In the genomic region with DNA sequence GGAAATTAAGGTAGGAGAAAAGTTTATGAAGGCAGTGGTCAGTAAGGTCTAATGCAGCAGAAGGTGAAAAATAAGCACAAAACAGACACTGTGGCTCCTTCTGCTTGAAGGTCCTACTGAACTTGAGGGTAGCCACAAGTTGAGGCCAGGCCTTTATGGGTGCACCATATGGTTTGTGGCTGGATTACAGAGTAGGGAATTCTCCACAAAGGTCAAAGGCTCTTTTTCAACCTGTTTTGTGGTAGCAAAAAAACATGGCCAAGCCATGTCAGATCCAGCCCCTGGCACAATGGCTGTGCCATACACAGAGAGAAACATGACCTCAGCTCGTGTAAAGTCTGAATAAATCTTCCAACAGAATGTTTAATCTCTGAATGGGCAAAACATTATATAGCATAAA, we compare ENCODE assay signal across 22 cellular contexts.
"Had no signal": no experiment of that assay in that cellular context is flagged by ENCODE, and none has a peak within 500 bp of the region (broad histone marks: within the 10 kb centered on the region; RNA-seq: fewer than 3 reads in every experiment).

No MANE protein-coding gene starts in this region.

- H3K4me1 ChIP-seq: adrenal gland had no signal

- H3K27ac ChIP-seq: adrenal gland, SK-N-MC, WERI-Rb-1 had no signal

- H3K36me3 ChIP-seq: adrenal gland, WERI-Rb-1 had no signal

- H3K4me3 ChIP-seq: adrenal gland, SK-N-MC had no signal

- DNase-seq: activated CD4-positive, alpha-beta T cell treated with anti-CD3 and anti-CD28 coated beads for 4 hours; activated CD8-positive, alpha-beta memory T cell treated with anti-CD3 and anti-CD28 coated beads, Interleukin-2, amount 50 U/mL, for 4 hours; activated CD8-positive, alpha-beta T cell treated with anti-CD3 and anti-CD28 coated beads for 36 hours; activated naive CD4-positive, alpha-beta T cell treated with anti-CD3 and anti-CD28 coated beads, Interleukin-2, amount 50 U/mL, for 16 hours; activated naive CD8-positive, alpha-beta T cell treated with anti-CD3 and anti-CD28 coated beads, Interleukin-2, amount 10 ng/mL, durations not matched to agents 7 days and 5 days; activated T-cell treated with anti-CD3 and anti-CD28 coated beads, Interleukin-2, amount 50 U/mL, for 1 hour; adrenal gland; anterior cingulate cortex; central memory CD4-positive, alpha-beta T cell; Karpas-422; NCI-H1105; NCI-H1436 treated with DMSO at 0.1 percent for 48 hours; NCI-H187; NCI-H2081; NCI-H446; NCI-H524; RPMI8226; T-cell; T-helper 2 cell; T1000; WERI-Rb-1 had no signal

- H3K9me3 ChIP-seq: adrenal gland had no signal

- H3K27me3 ChIP-seq: adrenal gland had no signal
